ENCODE assay signal across 8 cellular contexts in the genomic region with DNA sequence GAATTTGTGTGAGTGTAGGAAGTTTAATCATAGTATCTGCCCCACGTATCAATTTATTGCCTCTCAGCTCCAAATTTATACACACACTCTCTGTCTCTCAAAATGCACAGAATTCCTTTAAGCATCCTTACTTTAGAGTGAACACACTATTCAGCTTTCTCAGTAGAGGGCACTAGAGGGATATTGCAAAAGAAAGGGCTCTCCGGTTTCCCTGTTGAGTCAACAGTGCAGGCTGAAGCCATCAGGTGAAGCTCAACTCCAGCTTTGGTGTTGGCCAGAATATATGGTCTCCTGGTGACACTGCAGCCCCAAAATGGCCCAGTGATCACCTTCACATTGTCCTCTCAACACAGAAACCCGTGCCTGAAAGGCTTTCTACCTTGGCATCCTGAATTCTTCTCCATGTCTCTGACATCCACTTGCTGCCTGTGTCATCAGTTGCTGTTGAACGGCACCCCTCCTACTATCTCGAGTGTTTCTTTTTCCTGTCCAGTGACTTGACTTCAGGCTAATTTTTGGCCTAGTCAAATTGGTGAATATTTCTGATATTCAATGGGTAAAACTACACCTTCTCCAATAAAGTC.
DNase-seq lines count a peak whose midpoint lies in the region; ATAC-seq and TF ChIP-seq lines count a peak whose summit lies in the region.

No MANE protein-coding gene starts in this region.

- peak; percentile 78 to 86 for DNase-seq in Kasumi-1 (lab: John Stamatoyannopoulos, UW)
- DNase-seq in SK-MEL-5 (ENCODE audit: low read depth, low spot score) = peak; percentile 65
- peak; percentile 7 for DNase-seq in iPS DF 4.7 (ENCODE audit: extremely low read depth, low spot score)
- DNase-seq in middle frontal gyrus (ENCODE audit: extremely low spot score, low spot score) = no peak
- no peak for DNase-seq in endothelial cell (ENCODE audit: low spot score)
- DNase-seq in naive thymus-derived CD8-positive, alpha-beta T cell = no peak

- peaks cover 13% of the 10 kb centered on the region for H3K9me3 Mint-ChIP-seq in endothelial cell (ENCODE audit: unreplicated experiment)
- H3K9me3 Mint-ChIP-seq in naive thymus-derived CD8-positive, alpha-beta T cell = peaks cover 0 to 21% (median 5%) of the 10 kb centered on the region in 9 donors

- in situ Hi-C loops in SK-MEL-5 (cut with HindIII; ENCODE audit: low pct_unique_long_range_greater_than_20kb, low sequenced_read_pairs) = no loop called here

- H3K27ac Mint-ChIP-seq in endothelial cell (ENCODE audit: unreplicated experiment) = no peak overlapping the region
- H3K27ac Mint-ChIP-seq in naive thymus-derived CD8-positive, alpha-beta T cell = no peak overlapping the region

- no peaks in the 10 kb centered on the region for H3K36me3 Mint-ChIP-seq in endothelial cell (ENCODE audit: low read depth, unreplicated experiment)
- H3K36me3 Mint-ChIP-seq in naive thymus-derived CD8-positive, alpha-beta T cell = no peaks in the 10 kb centered on the region

- no peak for TF ChIP-seq CTCF in endothelial cell (IDR thresholded peaks at IDR 0.05; ENCODE audit: unreplicated experiment)

- peak; percentile 73 for ATAC-seq in GM18861 (IDR thresholded peaks at IDR 0.05; ENCODE audit: unreplicated experiment)
- no peak for ATAC-seq in naive thymus-derived CD8-positive, alpha-beta T cell
- no peak for ATAC-seq in GM18909 (IDR thresholded peaks at IDR 0.05; ENCODE audit: poor library complexity, unreplicated experiment)

- H3K4me1 Mint-ChIP-seq in endothelial cell (ENCODE audit: unreplicated experiment) = no peaks in the 10 kb centered on the region
- no peaks in the 10 kb centered on the region for H3K4me1 Mint-ChIP-seq in naive thymus-derived CD8-positive, alpha-beta T cell

- POLR2A ChIA-PET in naive thymus-derived CD8-positive, alpha-beta T cell (lab: Charles Lee) = no interaction called here

- no peak overlapping the region for H3K4me3 Mint-ChIP-seq in endothelial cell (ENCODE audit: unreplicated experiment)
- no peak overlapping the region for H3K4me3 Mint-ChIP-seq in naive thymus-derived CD8-positive, alpha-beta T cell

- no peaks in the 10 kb centered on the region for H3K27me3 Mint-ChIP-seq in endothelial cell (ENCODE audit: unreplicated experiment)
- H3K27me3 Mint-ChIP-seq in naive thymus-derived CD8-positive, alpha-beta T cell = no peaks in the 10 kb centered on the region

Comparison
In these comparisons a context has a peak if more than half of its experiments do, and no peak if none do; other contexts are left out.
1. DNase-seq: peak in Kasumi-1 (2 of 2), SK-MEL-5 (single experiment) and iPS DF 4.7 (single experiment); none in middle frontal gyrus (single experiment), endothelial cell (single experiment) and naive thymus-derived CD8-positive, alpha-beta T cell (0 of 10).